ENCODE assay signal across 19 cellular contexts in genomic region chr10:91549296-91549695, GRCh38.
DNase-seq lines count a peak whose midpoint lies in the region; ATAC-seq and TF ChIP-seq lines count a peak whose summit lies in the region.
"Had no signal": no experiment of that assay in that cellular context is flagged by ENCODE, and none has a peak within 500 bp of the region (broad histone marks: within the 10 kb centered on the region; RNA-seq: fewer than 3 reads in every experiment).

No MANE protein-coding gene starts in this region.

- TF ChIP-seq RAD21 in SK-N-SH (IDR thresholded peaks at IDR 0.05; ENCODE audit: low read length), result no peak

- CTCF ChIA-PET in SK-N-SH (lab: Yijun Ruan, JAX), result interaction anchor here (0.9 to 1.1 kb wide), 2 partner anchors 87 to 254 kb away, joined by 3 to 5 read pairs; no protein-coding TSS in a partner anchor
- CTCF ChIA-PET in activated CD4-positive, alpha-beta memory T cell treated with anti-CD3 and anti-CD28 coated beads, Interleukin-2, amount 10 ng/mL, durations not matched to agents 7 days and 5 days (lab: Charles Lee), result no interaction called here

- no peak for TF ChIP-seq CTCF in SK-N-SH (IDR thresholded peaks at IDR 0.05)

- H4K20me1 ChIP-seq in SK-N-SH (ENCODE audit: insufficient read depth), result no peaks in the 10 kb centered on the region

- no peak overlapping the region for H3K4me3 ChIP-seq in SK-N-SH (ENCODE audit: low read depth in 2 of 2, low read length in 1 of 2)
- H3K4me3 ChIP-seq: MG63, Peyer's patch had no signal

- H3K9me3 Mint-ChIP-seq in activated CD4-positive, alpha-beta memory T cell treated with anti-CD3 and anti-CD28 coated beads, Interleukin-2, amount 10 ng/mL, durations not matched to agents 7 days and 5 days, result no peaks in the 10 kb centered on the region
- H3K9me3 Mint-ChIP-seq: H9 had no signal

- no peaks in the 10 kb centered on the region for H3F3A ChIP-seq in SK-N-SH (replicated peaks; ENCODE audit: insufficient read depth)

- ATAC-seq in SK-N-SH treated with all-trans-retinoic acid at 6 μM for 48 hours (no peak), esophagus mucosa (peak; percentile 67), HG02642 (IDR thresholded peaks at IDR 0.05; ENCODE audit: poor library complexity, unreplicated experiment) (no peak), HG03025 (IDR thresholded peaks at IDR 0.05; ENCODE audit: low FRiP score, unreplicated experiment) (no peak)

- H3K36me3 Mint-ChIP-seq in activated CD4-positive, alpha-beta memory T cell treated with anti-CD3 and anti-CD28 coated beads, Interleukin-2, amount 10 ng/mL, durations not matched to agents 7 days and 5 days (ENCODE audit: low read depth), result no peaks in the 10 kb centered on the region

- no peaks in the 10 kb centered on the region for H3K36me3 ChIP-seq in SK-N-SH (replicated peaks in 1 of 2; ENCODE audit: control insufficient read depth in 1 of 2, insufficient read depth in 2 of 2, low read length in 1 of 2)
- H3K36me3 ChIP-seq: MG63, Peyer's patch had no signal

- no peaks in the 10 kb centered on the region for H3K9me2 ChIP-seq in SK-N-SH

- H3K79me2 ChIP-seq in SK-N-SH (ENCODE audit: insufficient read depth), result no peaks in the 10 kb centered on the region

- H3K27ac ChIP-seq in SK-N-SH (ENCODE audit: low read depth in 2 of 2, low read length in 1 of 2), result no peak overlapping the region
- H3K27ac ChIP-seq: 22Rv1, Peyer's patch had no signal

- no peak for DNase-seq in SK-N-SH
- peak; percentile 44 for DNase-seq in RKO (ENCODE audit: low spot score)
- DNase-seq in NCI-H345 (lab: John Stamatoyannopoulos, UW), result no peak
- no peak for DNase-seq in activated CD4-positive, alpha-beta memory T cell treated with anti-CD3 and anti-CD28 coated beads, Interleukin-2, amount 10 ng/mL, durations not matched to agents 7 days and 5 days
- DNase-seq: DND-41, GDM1, H9, MG63, NCI-H1048, NCI-H146, NCI-H2081, Peyer's patch, Right ventricle myocardium superior had no signal

- H3K4me1 Mint-ChIP-seq in activated CD4-positive, alpha-beta memory T cell treated with anti-CD3 and anti-CD28 coated beads, Interleukin-2, amount 10 ng/mL, durations not matched to agents 7 days and 5 days, result no peaks in the 10 kb centered on the region
- H3K4me1 Mint-ChIP-seq: B cell had no signal

- H3K27me3 Mint-ChIP-seq in activated CD4-positive, alpha-beta memory T cell treated with anti-CD3 and anti-CD28 coated beads, Interleukin-2, amount 10 ng/mL, durations not matched to agents 7 days and 5 days, result peaks cover 6% of the 10 kb centered on the region

- H3K27ac Mint-ChIP-seq in activated CD4-positive, alpha-beta memory T cell treated with anti-CD3 and anti-CD28 coated beads, Interleukin-2, amount 10 ng/mL, durations not matched to agents 7 days and 5 days, result no peak overlapping the region
- H3K27ac Mint-ChIP-seq: B cell, H9 had no signal

- no peak overlapping the region for H2AFZ ChIP-seq in SK-N-SH (ENCODE audit: low read depth)

- no peak overlapping the region for H3K4me3 Mint-ChIP-seq in activated CD4-positive, alpha-beta memory T cell treated with anti-CD3 and anti-CD28 coated beads, Interleukin-2, amount 10 ng/mL, durations not matched to agents 7 days and 5 days
- H3K4me3 Mint-ChIP-seq: B cell, H9 had no signal

- TF ChIP-seq EP300 in SK-N-SH (IDR thresholded peaks at IDR 0.05; ENCODE audit: borderline replicate concordance in 1 of 2, low read depth in 1 of 2, low read length in 1 of 2), result no peak

- no peak overlapping the region for H3K4me2 ChIP-seq in SK-N-SH

- no peaks in the 10 kb centered on the region; a peak in 1 of 4 replicates for H3K4me1 ChIP-seq in SK-N-SH (ENCODE audit: control insufficient read depth in 1 of 2, insufficient read depth in 2 of 2, low read depth in 1 of 2, low read length in 1 of 2)
- H3K4me1 ChIP-seq: Peyer's patch had no signal

- 79% methylated on average over 3 of the region's 3 CpGs for WGBS in SK-N-SH (ENCODE audit: low lambda C conversion rate)

- no peaks in the 10 kb centered on the region for H3K9me3 ChIP-seq in SK-N-SH
- H3K9me3 ChIP-seq: MG63, Peyer's patch had no signal

- H3K9ac ChIP-seq in SK-N-SH, result no peak overlapping the region

- no peaks in the 10 kb centered on the region for H3K27me3 ChIP-seq in SK-N-SH (ENCODE audit: insufficient read depth)
- H3K27me3 ChIP-seq: MG63, Peyer's patch had no signal

- POLR2A ChIA-PET in SK-N-SH (lab: Yijun Ruan, JAX), result no interaction called here
- POLR2A ChIA-PET in activated CD4-positive, alpha-beta memory T cell treated with anti-CD3 and anti-CD28 coated beads, Interleukin-2, amount 10 ng/mL, durations not matched to agents 7 days and 5 days (lab: Charles Lee), result no interaction called here

TF ChIP-seq in SK-N-SH, 30 proteins besides CTCF, POLR2A, EP300 and RAD21 (continues in another document):
- TF ChIP-seq JUND (IDR thresholded peaks at IDR 0.05), result no peak
- TF ChIP-seq MXI1 (IDR thresholded peaks at IDR 0.05; ENCODE audit: low read depth, low read length), result no peak
- peak; percentile 44; the same call in 1 of the 2 replicates for TF ChIP-seq USF1 (IDR thresholded peaks at IDR 0.05; ENCODE audit: borderline replicate concordance, low read depth)
- TF ChIP-seq ELF1 (IDR thresholded peaks at IDR 0.05), result no peak
- TF ChIP-seq RXRA (IDR thresholded peaks at IDR 0.05; ENCODE audit: borderline replicate concordance, low read depth), result no peak
- TF ChIP-seq YY1 (IDR thresholded peaks at IDR 0.05; ENCODE audit: low read depth), result no peak
- peak; percentile 25; the same call in 1 of the 2 replicates for TF ChIP-seq FOSL2 (IDR thresholded peaks at IDR 0.05; ENCODE audit: borderline replicate concordance, low read depth)

TF ChIP-seq in SK-N-SH treated with all-trans-retinoic acid at 6 μM for 48 hours, 23 proteins besides CTCF, POLR2A, EP300 and RAD21:
- no peak for TF ChIP-seq TCF4 (CRISPR knock-in tag; IDR thresholded peaks at IDR 0.05; ENCODE audit: borderline replicate concordance)
- no peak for TF ChIP-seq ARNTL (CRISPR knock-in tag; IDR thresholded peaks at IDR 0.05; ENCODE audit: borderline replicate concordance, low read depth)
